In the genomic region with DNA sequence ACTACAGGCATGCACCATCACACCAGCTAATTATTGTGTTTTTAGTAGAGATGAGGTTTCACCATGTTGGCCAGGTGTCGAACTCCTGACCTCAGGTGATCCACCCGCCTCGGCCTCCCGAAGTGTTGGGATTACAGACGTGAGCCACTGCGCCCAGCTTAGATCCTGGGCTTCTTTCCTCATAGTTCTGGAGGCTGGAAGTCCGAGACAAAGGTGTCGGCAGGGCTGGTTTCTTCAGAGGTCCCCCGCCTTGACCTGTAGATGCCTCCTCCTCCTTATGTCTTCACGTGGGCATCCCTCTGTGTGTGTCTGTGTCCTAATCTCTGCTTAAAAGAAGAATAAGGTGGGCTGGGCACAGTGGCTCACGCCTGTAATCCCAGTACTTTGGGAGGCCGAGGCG, we compare ENCODE assay signal across 9 cellular contexts. TPM values are rescaled to one million over a fixed set of nuclear protein-coding genes. Genes with fewer than 3 reads are reported as not detected.
"Had no signal": no experiment of that assay in that cellular context is flagged by ENCODE, and none has a peak within 500 bp of the region (broad histone marks: within the 10 kb centered on the region; RNA-seq: fewer than 3 reads in every experiment).

No MANE protein-coding gene starts in this region.

- ATAC-seq: HCT116, K562 had no signal

- H3K4me3 ChIP-seq: GM23248, HAP-1, K562 had no signal

- DNase-seq: GM23248, GOT3, H7, IMR-90 had no signal

- H3K4me1 ChIP-seq: HAP-1 had no signal

- H3K27ac ChIP-seq: GM23248 had no signal

- H3K36me3 ChIP-seq: HAP-1 had no signal

- H2AFZ ChIP-seq: GM23248 had no signal

- H3K9me3 ChIP-seq: HAP-1 had no signal

RNA-seq across cellular contexts. Expression of a gene that starts 44.2 kb away (rescaled TPM):
- polyA plus RNA-seq: K562 had no signal

RNA-seq across cellular contexts. Expression of a gene that starts 45.0 kb away (rescaled TPM):
- total RNA-seq: H4, K562 had no signal
- polyA plus RNA-seq: K562 had no signal

RNA-seq across cellular contexts. Expression of a gene that starts 45.1 kb away (rescaled TPM):
- total RNA-seq: GM23248, H4, H7, HT-29, IMR-90, K562 had no signal
- polyA plus RNA-seq: IMR-90 had no signal
